ENCODE assay signal across 13 cellular contexts in genomic region chr7:65004575-65004974, GRCh38. TPM values are rescaled to one million over a fixed set of nuclear protein-coding genes. Genes with fewer than 3 reads are reported as not detected.
DNase-seq lines count a peak whose midpoint lies in the region; ATAC-seq, FAIRE-seq and TF ChIP-seq lines count a peak whose summit lies in the region.
"Had no signal": no experiment of that assay in that cellular context is flagged by ENCODE, and none has a peak within 500 bp of the region (broad histone marks: within the 10 kb centered on the region; RNA-seq: fewer than 3 reads in every experiment).

No MANE protein-coding gene starts in this region.

- TF ChIP-seq POLR2A in HepG2 (IDR thresholded peaks at IDR 0.05; ENCODE audit: insufficient read depth in 1 of 2, low read depth in 2 of 2, low read length in 2 of 2) (peak in 1 of 2 experiments; percentile 38; a peak in 2 of 4 replicates), right lobe of liver (IDR thresholded peaks at IDR 0.05) (no peak), upper lobe of left lung (IDR thresholded peaks at IDR 0.05) (no peak)

- H2AFZ ChIP-seq in HepG2 (ENCODE audit: low read length), result no peak overlapping the region

- no peak for TF ChIP-seq RAD21 in HepG2 (CRISPR knock-in tag; IDR thresholded peaks at IDR 0.05)

- CTCF ChIA-PET in HepG2 (lab: Yijun Ruan, JAX; ENCODE audit: low intra/inter-chr PET ratio, low total read pairs), result no interaction called here

- H3K79me2 ChIP-seq in HepG2 (ENCODE audit: insufficient read depth, low read length), result peaks cover 60% of the 10 kb centered on the region

- H3K27me3 ChIP-seq in HepG2 (ENCODE audit: control insufficient read depth in 1 of 2, insufficient read depth in 2 of 2, low read length in 2 of 2), result no peaks in the 10 kb centered on the region; a peak in 3 of 5 replicates
- H3K27me3 ChIP-seq in right lobe of liver, result no peaks in the 10 kb centered on the region
- no peaks in the 10 kb centered on the region for H3K27me3 ChIP-seq in adipocyte (replicated peaks; ENCODE audit: control insufficient read depth, insufficient read depth, low read length)
- H3K27me3 ChIP-seq in upper lobe of left lung, result no peaks in the 10 kb centered on the region

- in situ Hi-C loops in HepG2 (cut with HindIII; ENCODE audit: extremely low pct_ligation_motif_present, low pct_unique_long_range_greater_than_20kb), result no loop called here

- H3K36me3 ChIP-seq in HepG2 (replicated peaks in 1 of 2; ENCODE audit: control insufficient read depth in 1 of 2, insufficient read depth in 2 of 2, low read length in 2 of 2) (peaks cover 0 to 11% of the 10 kb centered on the region in 2 experiments; a peak in 3 of 5 replicates), right lobe of liver (no peaks in the 10 kb centered on the region), adipocyte (ENCODE audit: control insufficient read depth, insufficient read depth, low read length, severe bottlenecking) (peaks cover 32% of the 10 kb centered on the region), mesodermal cell (ENCODE audit: control insufficient read depth, insufficient read depth, low read length) (peaks cover 55% of the 10 kb centered on the region), upper lobe of left lung (peaks cover 0 to 7% (median 0%) of the 10 kb centered on the region in 4 donors)

- POLR2A ChIA-PET in HepG2 (lab: Yijun Ruan, JAX), result interaction anchor here (0.8 to 5.2 kb wide), 3 partner anchors 8 to 45 kb away, joined by 3 to 68 read pairs (median 4); no protein-coding TSS in a partner anchor

- no peak for FAIRE-seq in HepG2 (lab: Jason Lieb, UNC)

- peak overlapping the region; percentile 94 for H3K9ac ChIP-seq in HepG2 (ENCODE audit: insufficient read depth, low read depth, low read length)
- H3K9ac ChIP-seq in adipocyte (ENCODE audit: low read length), result peak overlapping the region; percentile 99

- intact Hi-C loops in HepG2 (cut with micrococcal nuclease; ENCODE audit: unreplicated experiment) (loop anchor here (5.0 kb wide), 1 partner anchor 33 kb away; no protein-coding TSS in a partner anchor), right lobe of liver (cut with DNase I) (no loop called here)

- TF ChIP-seq EP300 in HepG2 (IDR thresholded peaks at IDR 0.05; ENCODE audit: low read depth in 2 of 2, low read length in 2 of 2) (no peak), HepG2 (CRISPR knock-in tag; IDR thresholded peaks at IDR 0.05; ENCODE audit: borderline replicate concordance) (no peak), upper lobe of left lung (IDR thresholded peaks at IDR 0.05) (no peak)

- peaks cover 66% of the 10 kb centered on the region for H3K4me1 ChIP-seq in HepG2 (ENCODE audit: insufficient read depth, low read length)
- H3K4me1 ChIP-seq in right lobe of liver, result peaks cover 0 to 24% (median 10%) of the 10 kb centered on the region in 4 donors
- H3K4me1 ChIP-seq in adipocyte (ENCODE audit: control insufficient read depth, insufficient read depth, low read length), result peaks cover 38% of the 10 kb centered on the region
- peaks cover 6% of the 10 kb centered on the region for H3K4me1 ChIP-seq in mesodermal cell (ENCODE audit: control insufficient read depth, insufficient read depth, low read length, poor library complexity, severe bottlenecking)
- peaks cover 29 to 54% (median 35%) of the 10 kb centered on the region in 4 donors for H3K4me1 ChIP-seq in upper lobe of left lung

- BruUV-seq in HepG2 (replicated peaks; lab: Mats Ljungman, UMichigan), result no TSS peak

- 13% methylated on average over 1 of the region's 1 CpG for WGBS in HepG2 (ENCODE audit: low lambda C conversion rate)
- 91% methylated on average over 1 of the region's 1 CpG for WGBS in right lobe of liver (ENCODE audit: insufficient coverage, low coverage, low lambda C conversion rate, missing lambda C conversion rate)
- WGBS in mesodermal cell (ENCODE audit: insufficient coverage in 2 of 2), 2 experiments, result 100% methylated on average over 1 of the region's 1 CpG
- 56 to 72% methylated on average over 1 of the region's 1 CpG for WGBS in upper lobe of left lung, 2 donors

- H3K4me3 ChIP-seq in HepG2 (replicated peaks in 1 of 3; ENCODE audit: insufficient read depth in 1 of 3, low read depth in 2 of 3, low read length in 3 of 3), result peak overlapping the region; percentile 93 to 97 (median 93)
- no peak overlapping the region for H3K4me3 ChIP-seq in right lobe of liver
- peak overlapping the region; percentile 98 for H3K4me3 ChIP-seq in adipocyte (ENCODE audit: low read length)
- peak overlapping the region; percentile 74 for H3K4me3 ChIP-seq in mesodermal cell (ENCODE audit: extremely low read depth, insufficient read depth, low read length, poor library complexity, severe bottlenecking)
- H3K4me3 ChIP-seq in upper lobe of left lung, result peak overlapping the region in 3 of 4 donors; percentile 72 to 81 (median 76)

- no peak for TF ChIP-seq CTCF in HepG2 (CRISPR knock-in tag; IDR thresholded peaks at IDR 0.05)
- no peak for TF ChIP-seq CTCF in right lobe of liver (IDR thresholded peaks at IDR 0.05)
- no peak for TF ChIP-seq CTCF in upper lobe of left lung (IDR thresholded peaks at IDR 0.05)

- no peaks in the 10 kb centered on the region for H3K9me3 ChIP-seq in HepG2 (ENCODE audit: low read length)
- no peaks in the 10 kb centered on the region for H3K9me3 ChIP-seq in right lobe of liver
- no peaks in the 10 kb centered on the region for H3K9me3 ChIP-seq in adipocyte (ENCODE audit: control insufficient read depth, low read length)
- peaks cover 23% of the 10 kb centered on the region for H3K9me3 ChIP-seq in mesodermal cell (ENCODE audit: control insufficient read depth, low read length)
- no peaks in the 10 kb centered on the region for H3K9me3 ChIP-seq in upper lobe of left lung

- peak overlapping the region; percentile 84 for H3K4me2 ChIP-seq in HepG2 (ENCODE audit: low read depth, low read length)

- ATAC-seq in HepG2 (no peak), right lobe of liver (no peak), upper lobe of left lung (ENCODE audit: low FRiP score in 2 of 2) (no peak)

- peak overlapping the region; percentile 90 for H3K27ac ChIP-seq in HepG2 (ENCODE audit: extremely low read length, insufficient read depth, low read length)
- H3K27ac ChIP-seq in right lobe of liver, result no peak overlapping the region
- H3K27ac ChIP-seq in mesodermal cell (ENCODE audit: low read depth, low read length, severe bottlenecking), result no peak overlapping the region
- H3K27ac ChIP-seq in upper lobe of left lung, result no peak overlapping the region
- H3K27ac ChIP-seq: C4-2B, SK-N-MC had no signal

- peaks cover 5% of the 10 kb centered on the region; the same call in 1 of the 2 replicates for H4K20me1 ChIP-seq in HepG2 (ENCODE audit: insufficient read depth, low read length)

- DNase-seq in HepG2 (ENCODE audit: low spot score) (no peak), right lobe of liver (no peak), adipocyte (ENCODE audit: low read depth) (no peak), upper lobe of left lung (no peak), AML-193 (lab: John Stamatoyannopoulos, UW) (no peak), cortex of kidney (lab: John Stamatoyannopoulos, UW) (no peak), SHP77 treated with DMSO at 0.1 percent for 48 hours (lab: John Stamatoyannopoulos, UW) (no peak)
- DNase-seq: activated CD4-positive, alpha-beta T cell treated with anti-CD3 and anti-CD28 coated beads, Interleukin-2, amount 50 U/mL, for 48 hours; NCI-H1105; NCI-H526 treated with DMSO at 0.1 percent for 48 hours had no signal

RNA-seq across cellular contexts. Expression of gene ERV3-1, which starts 1.9 kb away (rescaled TPM):
- total RNA-seq in HepG2 (2016; rRNA removed; fragmentation: Illumina TruSeq; extraction: Trizol), result 12.0 and 20.4 TPM in 2 replicates
- 4.2 and 5.2 TPM in 2 replicates for total RNA-seq in HepG2 (2016; cell fraction: cytosol; rRNA removed; fragmentation: Illumina TruSeq; extraction: Trizol; ENCODE audit: low read depth)
- total RNA-seq in HepG2 (2016; cell fraction: insoluble cytoplasmic fraction; rRNA removed; fragmentation: Illumina TruSeq; extraction: Trizol), result 11.8 and 20.6 TPM in 2 replicates
- total RNA-seq in HepG2 (2016; cell fraction: membrane; rRNA removed; fragmentation: Illumina TruSeq; extraction: Trizol), result 10.8 and 11.0 TPM in 2 replicates
- 43.8 and 47.3 TPM in 2 replicates for total RNA-seq in HepG2 (2016; cell fraction: nucleus; rRNA removed; fragmentation: Illumina TruSeq; extraction: Trizol)
- 86.3 and 91.5 TPM in 2 replicates for polyA plus RNA-seq in HepG2 (2011; rRNA removed)
- polyA plus RNA-seq in HepG2 (2011; cell fraction: cytosol; rRNA removed), result 34.9 and 51.4 TPM in 2 replicates
- 133 and 172 TPM in 2 replicates for polyA plus RNA-seq in HepG2 (2011; cell fraction: nucleus; rRNA removed)
- polyA plus RNA-seq in HepG2 (2012), result 61.3 and 79.8 TPM in 2 replicates
- polyA plus RNA-seq in HepG2 (2016; cell fraction: cytosol; fragmentation: Illumina TruSeq; extraction: Trizol; ENCODE audit: low read depth), result 4.3 and 5.7 TPM in 2 replicates
- polyA plus RNA-seq in HepG2 (2016; cell fraction: insoluble cytoplasmic fraction; fragmentation: Illumina TruSeq; extraction: Trizol; ENCODE audit: low read depth), result 11.4 and 12.5 TPM in 2 replicates
- polyA plus RNA-seq in HepG2 (2016; cell fraction: membrane; fragmentation: Illumina TruSeq; extraction: Trizol; ENCODE audit: low read depth), result 5.7 and 11.4 TPM in 2 replicates
- polyA plus RNA-seq in HepG2 (2016; cell fraction: nucleus; fragmentation: Illumina TruSeq; extraction: Trizol; ENCODE audit: insufficient read depth, low read depth), result 43.2 and 50.3 TPM in 2 replicates
- polyA minus RNA-seq in HepG2 (2011; rRNA and poly(A)+ RNA removed; ENCODE audit: low replicate concordance), result 3.1 and 62.8 TPM in 2 replicates
- 25.1 and 31.4 TPM in 2 replicates for polyA minus RNA-seq in HepG2 (2011; cell fraction: cytosol; rRNA and poly(A)+ RNA removed)
- 275 and 346 TPM in 2 replicates for polyA minus RNA-seq in HepG2 (2011; cell fraction: nucleus; rRNA and poly(A)+ RNA removed)
- 1 to 10 TPM; 4.2 to 5.3 (median 4.9) TPM for total RNA-seq in right lobe of liver
- polyA plus RNA-seq in mesodermal cell (2013, experiment 1 of 2), result 19.4 TPM
- polyA plus RNA-seq in mesodermal cell (2013, experiment 2 of 2), result 15.8 TPM
- 10 to 100 TPM; 17.9 to 38.8 (median 25.3) TPM for total RNA-seq in upper lobe of left lung

RNA-seq across cellular contexts. Expression of gene ZNF117, which starts 13.7 kb away (rescaled TPM):
- total RNA-seq in HepG2 (2016; rRNA removed; fragmentation: Illumina TruSeq; extraction: Trizol) (3.9 and 6.6 TPM in 2 replicates), right lobe of liver (1 to 10 TPM; 1.6 to 3.8 (median 3.0) TPM), upper lobe of left lung (10 to 100 TPM in 4 of 6 donors, 1 to 10 TPM in 2; 9.4 to 34.4 (median 10.4) TPM)
- 0.18 and 0.51 TPM in 2 replicates for total RNA-seq in HepG2 (2016; cell fraction: cytosol; rRNA removed; fragmentation: Illumina TruSeq; extraction: Trizol; ENCODE audit: low read depth)
- 4.1 and 5.5 TPM in 2 replicates for total RNA-seq in HepG2 (2016; cell fraction: insoluble cytoplasmic fraction; rRNA removed; fragmentation: Illumina TruSeq; extraction: Trizol)
- 0.86 and 1.3 TPM in 2 replicates for total RNA-seq in HepG2 (2016; cell fraction: membrane; rRNA removed; fragmentation: Illumina TruSeq; extraction: Trizol)
- total RNA-seq in HepG2 (2016; cell fraction: nucleus; rRNA removed; fragmentation: Illumina TruSeq; extraction: Trizol), result 17.8 and 18.6 TPM in 2 replicates
- 20.0 and 20.4 TPM in 2 replicates for polyA plus RNA-seq in HepG2 (2011; rRNA removed)
- polyA plus RNA-seq in HepG2 (2011; cell fraction: cytosol; rRNA removed), result 2.5 and 4.6 TPM in 2 replicates
- polyA plus RNA-seq in HepG2 (2011; cell fraction: nucleus; rRNA removed), result 32.2 and 47.0 TPM in 2 replicates
- 11.3 and 17.9 TPM in 2 replicates for polyA plus RNA-seq in HepG2 (2012)
- polyA plus RNA-seq in HepG2 (2016; cell fraction: cytosol; fragmentation: Illumina TruSeq; extraction: Trizol; ENCODE audit: low read depth), result 0.15 and 0.19 TPM in 2 replicates
- 2.3 and 2.9 TPM in 2 replicates for polyA plus RNA-seq in HepG2 (2016; cell fraction: insoluble cytoplasmic fraction; fragmentation: Illumina TruSeq; extraction: Trizol; ENCODE audit: low read depth)
- polyA plus RNA-seq in HepG2 (2016; cell fraction: membrane; fragmentation: Illumina TruSeq; extraction: Trizol; ENCODE audit: low read depth), result 0.51 and 0.56 TPM in 2 replicates
- polyA plus RNA-seq in HepG2 (2016; cell fraction: nucleus; fragmentation: Illumina TruSeq; extraction: Trizol; ENCODE audit: insufficient read depth, low read depth), result 38.6 and 39.6 TPM in 2 replicates
- polyA minus RNA-seq in HepG2 (2011; rRNA and poly(A)+ RNA removed; ENCODE audit: low replicate concordance), result 0.14 and 9.5 TPM in 2 replicates
- 7.1 and 8.9 TPM in 2 replicates for polyA minus RNA-seq in HepG2 (2011; cell fraction: cytosol; rRNA and poly(A)+ RNA removed)
- 175 and 179 TPM in 2 replicates for polyA minus RNA-seq in HepG2 (2011; cell fraction: nucleus; rRNA and poly(A)+ RNA removed)
- polyA plus RNA-seq in mesodermal cell (2013, experiment 1 of 2), result 17.4 TPM
- polyA plus RNA-seq in mesodermal cell (2013, experiment 2 of 2), result 21.2 TPM

Comparison
In these comparisons a context has a peak if more than half of its experiments do, and no peak if none do; other contexts are left out.
1. H3K4me3 ChIP-seq: peak in HepG2 (3 of 3), adipocyte (single experiment), mesodermal cell (single experiment) and upper lobe of left lung (3 of 4); none in right lobe of liver (0 of 3).